In the genomic region with DNA sequence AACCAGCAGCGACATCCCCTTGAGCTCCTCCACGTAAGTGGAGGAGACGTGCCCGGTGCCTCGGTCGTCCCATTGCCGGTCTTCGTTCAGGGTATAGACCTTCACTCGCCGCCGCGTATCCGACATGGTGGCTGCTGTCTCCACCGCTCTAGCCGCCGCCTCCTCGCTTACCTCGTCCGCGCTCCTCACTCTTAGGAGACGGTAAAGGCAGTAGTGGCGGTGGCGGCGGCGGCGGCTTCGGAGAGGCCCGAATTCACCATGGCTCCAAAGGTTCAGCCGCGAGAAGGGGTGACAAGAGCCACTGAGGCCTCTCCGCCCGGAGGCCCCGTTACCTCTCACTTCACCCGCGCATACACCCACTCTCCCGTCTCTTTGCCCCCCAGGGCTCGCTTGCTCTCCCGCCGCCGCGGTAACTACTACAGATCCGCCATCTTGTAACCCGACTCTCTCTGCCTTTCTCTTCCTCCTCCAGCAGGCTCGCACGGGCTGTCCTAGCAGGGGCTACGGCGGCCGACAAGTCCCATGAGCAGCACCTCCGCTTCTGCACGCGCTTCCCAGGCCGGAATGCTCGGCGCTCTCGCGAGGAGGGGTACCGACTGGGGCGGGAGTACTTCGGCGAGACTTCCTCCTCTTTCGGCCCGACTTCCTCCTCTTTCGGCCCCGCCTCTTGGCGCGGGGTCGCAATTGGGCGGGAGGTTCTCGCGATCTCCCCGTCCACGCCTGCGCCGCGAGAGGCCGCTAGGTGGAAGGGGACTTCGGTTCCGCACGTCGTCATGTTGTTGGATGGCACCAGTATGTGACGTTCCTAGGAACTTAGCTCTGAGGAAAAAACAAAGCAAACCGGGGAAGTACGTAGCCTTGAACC, we compare ENCODE assay signal across 1 cellular context.
TF ChIP-seq lines count a peak whose summit lies in the region.

A gene (minus strand): TSS at position 463 of the 865 bp plus-strand sequence. CDS start 337 bp downstream, at position 126.

TF ChIP-seq in K562, 482 proteins besides CTCF, POLR2A, EP300 and RAD21 (continued from another document and continues in another):
- TF ChIP-seq HEY1 (CRISPR knock-in tag; IDR thresholded peaks at IDR 0.05; ENCODE audit: borderline replicate concordance), result no peak
- TF ChIP-seq, protein P1, sequence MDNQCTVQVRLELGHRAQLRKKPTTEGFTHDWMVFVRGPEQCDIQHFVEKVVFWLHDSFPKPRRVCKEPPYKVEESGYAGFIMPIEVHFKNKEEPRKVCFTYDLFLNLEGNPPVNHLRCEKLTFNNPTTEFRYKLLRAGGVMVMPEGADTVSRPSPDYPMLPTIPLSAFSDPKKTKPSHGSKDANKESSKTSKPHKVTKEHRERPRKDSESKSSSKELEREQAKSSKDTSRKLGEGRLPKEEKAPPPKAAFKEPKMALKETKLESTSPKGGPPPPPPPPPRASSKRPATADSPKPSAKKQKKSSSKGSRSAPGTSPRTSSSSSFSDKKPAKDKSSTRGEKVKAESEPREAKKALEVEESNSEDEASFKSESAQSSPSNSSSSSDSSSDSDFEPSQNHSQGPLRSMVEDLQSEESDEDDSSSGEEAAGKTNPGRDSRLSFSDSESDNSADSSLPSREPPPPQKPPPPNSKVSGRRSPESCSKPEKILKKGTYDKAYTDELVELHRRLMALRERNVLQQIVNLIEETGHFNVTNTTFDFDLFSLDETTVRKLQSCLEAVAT (IDR thresholded peaks at IDR 0.05), result peak; percentile 52 to 55; a peak in 3 of 4 replicates
- TF ChIP-seq, protein P2, sequence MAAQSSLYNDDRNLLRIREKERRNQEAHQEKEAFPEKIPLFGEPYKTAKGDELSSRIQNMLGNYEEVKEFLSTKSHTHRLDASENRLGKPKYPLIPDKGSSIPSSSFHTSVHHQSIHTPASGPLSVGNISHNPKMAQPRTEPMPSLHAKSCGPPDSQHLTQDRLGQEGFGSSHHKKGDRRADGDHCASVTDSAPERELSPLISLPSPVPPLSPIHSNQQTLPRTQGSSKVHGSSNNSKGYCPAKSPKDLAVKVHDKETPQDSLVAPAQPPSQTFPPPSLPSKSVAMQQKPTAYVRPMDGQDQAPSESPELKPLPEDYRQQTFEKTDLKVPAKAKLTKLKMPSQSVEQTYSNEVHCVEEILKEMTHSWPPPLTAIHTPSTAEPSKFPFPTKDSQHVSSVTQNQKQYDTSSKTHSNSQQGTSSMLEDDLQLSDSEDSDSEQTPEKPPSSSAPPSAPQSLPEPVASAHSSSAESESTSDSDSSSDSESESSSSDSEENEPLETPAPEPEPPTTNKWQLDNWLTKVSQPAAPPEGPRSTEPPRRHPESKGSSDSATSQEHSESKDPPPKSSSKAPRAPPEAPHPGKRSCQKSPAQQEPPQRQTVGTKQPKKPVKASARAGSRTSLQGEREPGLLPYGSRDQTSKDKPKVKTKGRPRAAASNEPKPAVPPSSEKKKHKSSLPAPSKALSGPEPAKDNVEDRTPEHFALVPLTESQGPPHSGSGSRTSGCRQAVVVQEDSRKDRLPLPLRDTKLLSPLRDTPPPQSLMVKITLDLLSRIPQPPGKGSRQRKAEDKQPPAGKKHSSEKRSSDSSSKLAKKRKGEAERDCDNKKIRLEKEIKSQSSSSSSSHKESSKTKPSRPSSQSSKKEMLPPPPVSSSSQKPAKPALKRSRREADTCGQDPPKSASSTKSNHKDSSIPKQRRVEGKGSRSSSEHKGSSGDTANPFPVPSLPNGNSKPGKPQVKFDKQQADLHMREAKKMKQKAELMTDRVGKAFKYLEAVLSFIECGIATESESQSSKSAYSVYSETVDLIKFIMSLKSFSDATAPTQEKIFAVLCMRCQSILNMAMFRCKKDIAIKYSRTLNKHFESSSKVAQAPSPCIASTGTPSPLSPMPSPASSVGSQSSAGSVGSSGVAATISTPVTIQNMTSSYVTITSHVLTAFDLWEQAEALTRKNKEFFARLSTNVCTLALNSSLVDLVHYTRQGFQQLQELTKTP (IDR thresholded peaks at IDR 0.05; ENCODE audit: low read depth in 1 of 2, partially characterized antibody in 2 of 2), result peak; percentile 25 to 43
- TF ChIP-seq HMGN3 (IDR thresholded peaks at IDR 0.05; ENCODE audit: borderline replicate concordance, extremely low read depth, insufficient read length, low read depth, low read length), result peak; percentile 45
- peak; percentile 75; the same call in 1 of the 2 replicates for TF ChIP-seq ZC3H4 (CRISPR knock-in tag; IDR thresholded peaks at IDR 0.05; ENCODE audit: borderline replicate concordance)
- 0 out of 2 replicates have a peak, but pooled peaks have one; percentile 8 for TF ChIP-seq SMAD3 (CRISPR knock-in tag; conservative IDR thresholded peaks at IDR 0.05)
- no peak for TF ChIP-seq DACH1 (IDR thresholded peaks at IDR 0.05; ENCODE audit: partially characterized antibody)
- peak; percentile 13; the same call in 1 of the 2 replicates for TF ChIP-seq ARID1B (IDR thresholded peaks at IDR 0.05)
- peak; percentile 42 for TF ChIP-seq ATF1 (CRISPR knock-in tag; IDR thresholded peaks at IDR 0.05)
- peak; percentile 96 for TF ChIP-seq ATF1 (tag; IDR thresholded peaks at IDR 0.05)
- TF ChIP-seq ZNF197 (CRISPR knock-in tag; IDR thresholded peaks at IDR 0.05; ENCODE audit: low read depth), result 0 out of 2 replicates have a peak, but pooled peaks have one; percentile 39
- TF ChIP-seq ZNF41 (CRISPR knock-in tag; conservative IDR thresholded peaks at IDR 0.05), result 0 out of 2 replicates have a peak, but pooled peaks have one; percentile 3
- TF ChIP-seq, protein P3, sequence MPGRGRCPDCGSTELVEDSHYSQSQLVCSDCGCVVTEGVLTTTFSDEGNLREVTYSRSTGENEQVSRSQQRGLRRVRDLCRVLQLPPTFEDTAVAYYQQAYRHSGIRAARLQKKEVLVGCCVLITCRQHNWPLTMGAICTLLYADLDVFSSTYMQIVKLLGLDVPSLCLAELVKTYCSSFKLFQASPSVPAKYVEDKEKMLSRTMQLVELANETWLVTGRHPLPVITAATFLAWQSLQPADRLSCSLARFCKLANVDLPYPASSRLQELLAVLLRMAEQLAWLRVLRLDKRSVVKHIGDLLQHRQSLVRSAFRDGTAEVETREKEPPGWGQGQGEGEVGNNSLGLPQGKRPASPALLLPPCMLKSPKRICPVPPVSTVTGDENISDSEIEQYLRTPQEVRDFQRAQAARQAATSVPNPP (IDR thresholded peaks at IDR 0.05; ENCODE audit: borderline replicate concordance, insufficient read depth, insufficient read length), result no peak
- peak; percentile 51 for TF ChIP-seq RBM22 (IDR thresholded peaks at IDR 0.05; ENCODE audit: low read depth, low read length, poor library complexity, severe bottlenecking)
- TF ChIP-seq, protein P4, sequence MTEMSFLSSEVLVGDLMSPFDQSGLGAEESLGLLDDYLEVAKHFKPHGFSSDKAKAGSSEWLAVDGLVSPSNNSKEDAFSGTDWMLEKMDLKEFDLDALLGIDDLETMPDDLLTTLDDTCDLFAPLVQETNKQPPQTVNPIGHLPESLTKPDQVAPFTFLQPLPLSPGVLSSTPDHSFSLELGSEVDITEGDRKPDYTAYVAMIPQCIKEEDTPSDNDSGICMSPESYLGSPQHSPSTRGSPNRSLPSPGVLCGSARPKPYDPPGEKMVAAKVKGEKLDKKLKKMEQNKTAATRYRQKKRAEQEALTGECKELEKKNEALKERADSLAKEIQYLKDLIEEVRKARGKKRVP (CRISPR knock-in tag; IDR thresholded peaks at IDR 0.05), result 0 out of 2 replicates have a peak, but pooled peaks have one; percentile 26
- peak; percentile 95 for TF ChIP-seq CREB1 (IDR thresholded peaks at IDR 0.05)
- TF ChIP-seq CREB1 (CRISPR knock-in tag; IDR thresholded peaks at IDR 0.05), result peak; percentile 94
- TF ChIP-seq MTA3 (IDR thresholded peaks at IDR 0.05; ENCODE audit: borderline replicate concordance), result peak; percentile 99
- peak; percentile 86 for TF ChIP-seq RNF2 (IDR thresholded peaks at IDR 0.05)
- TF ChIP-seq, protein P5, sequence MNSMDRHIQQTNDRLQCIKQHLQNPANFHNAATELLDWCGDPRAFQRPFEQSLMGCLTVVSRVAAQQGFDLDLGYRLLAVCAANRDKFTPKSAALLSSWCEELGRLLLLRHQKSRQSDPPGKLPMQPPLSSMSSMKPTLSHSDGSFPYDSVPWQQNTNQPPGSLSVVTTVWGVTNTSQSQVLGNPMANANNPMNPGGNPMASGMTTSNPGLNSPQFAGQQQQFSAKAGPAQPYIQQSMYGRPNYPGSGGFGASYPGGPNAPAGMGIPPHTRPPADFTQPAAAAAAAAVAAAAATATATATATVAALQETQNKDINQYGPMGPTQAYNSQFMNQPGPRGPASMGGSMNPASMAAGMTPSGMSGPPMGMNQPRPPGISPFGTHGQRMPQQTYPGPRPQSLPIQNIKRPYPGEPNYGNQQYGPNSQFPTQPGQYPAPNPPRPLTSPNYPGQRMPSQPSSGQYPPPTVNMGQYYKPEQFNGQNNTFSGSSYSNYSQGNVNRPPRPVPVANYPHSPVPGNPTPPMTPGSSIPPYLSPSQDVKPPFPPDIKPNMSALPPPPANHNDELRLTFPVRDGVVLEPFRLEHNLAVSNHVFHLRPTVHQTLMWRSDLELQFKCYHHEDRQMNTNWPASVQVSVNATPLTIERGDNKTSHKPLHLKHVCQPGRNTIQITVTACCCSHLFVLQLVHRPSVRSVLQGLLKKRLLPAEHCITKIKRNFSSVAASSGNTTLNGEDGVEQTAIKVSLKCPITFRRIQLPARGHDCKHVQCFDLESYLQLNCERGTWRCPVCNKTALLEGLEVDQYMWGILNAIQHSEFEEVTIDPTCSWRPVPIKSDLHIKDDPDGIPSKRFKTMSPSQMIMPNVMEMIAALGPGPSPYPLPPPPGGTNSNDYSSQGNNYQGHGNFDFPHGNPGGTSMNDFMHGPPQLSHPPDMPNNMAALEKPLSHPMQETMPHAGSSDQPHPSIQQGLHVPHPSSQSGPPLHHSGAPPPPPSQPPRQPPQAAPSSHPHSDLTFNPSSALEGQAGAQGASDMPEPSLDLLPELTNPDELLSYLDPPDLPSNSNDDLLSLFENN (IDR thresholded peaks at IDR 0.05; ENCODE audit: low read depth in 2 of 2, low read length in 2 of 2), result no peak
- peak; percentile 93 for TF ChIP-seq POLR2G (IDR thresholded peaks at IDR 0.05; ENCODE audit: low read depth, low read length)
- TF ChIP-seq ZNF175 (CRISPR knock-in tag; IDR thresholded peaks at IDR 0.05; ENCODE audit: low read depth), result no peak
- TF ChIP-seq, protein P6, sequence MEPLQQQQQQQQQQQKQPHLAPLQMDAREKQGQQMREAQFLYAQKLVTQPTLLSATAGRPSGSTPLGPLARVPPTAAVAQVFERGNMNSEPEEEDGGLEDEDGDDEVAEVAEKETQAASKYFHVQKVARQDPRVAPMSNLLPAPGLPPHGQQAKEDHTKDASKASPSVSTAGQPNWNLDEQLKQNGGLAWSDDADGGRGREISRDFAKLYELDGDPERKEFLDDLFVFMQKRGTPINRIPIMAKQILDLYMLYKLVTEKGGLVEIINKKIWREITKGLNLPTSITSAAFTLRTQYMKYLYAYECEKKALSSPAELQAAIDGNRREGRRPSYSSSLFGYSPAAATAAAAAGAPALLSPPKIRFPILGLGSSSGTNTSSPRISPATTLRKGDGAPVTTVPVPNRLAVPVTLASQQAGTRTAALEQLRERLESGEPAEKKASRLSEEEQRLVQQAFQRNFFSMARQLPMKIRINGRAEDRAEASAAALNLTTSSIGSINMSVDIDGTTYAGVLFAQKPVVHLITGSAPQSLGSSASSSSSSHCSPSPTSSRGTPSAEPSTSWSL (CRISPR knock-in tag; IDR thresholded peaks at IDR 0.05; ENCODE audit: borderline replicate concordance), result 0 out of 2 replicates have a peak, but pooled peaks have one; percentile 31
- TF ChIP-seq NFE2 (IDR thresholded peaks at IDR 0.05; ENCODE audit: low read depth), result no peak
- no peak for TF ChIP-seq ZNF121 (CRISPR knock-in tag; conservative IDR thresholded peaks at IDR 0.05)
- peak; percentile 60; the same call in 1 of the 2 replicates for TF ChIP-seq PHB2 (IDR thresholded peaks at IDR 0.05; ENCODE audit: low read depth)
- no peak for TF ChIP-seq NCOA4 (IDR thresholded peaks at IDR 0.05; ENCODE audit: partially characterized antibody)
- TF ChIP-seq ESRRA (IDR thresholded peaks at IDR 0.05; ENCODE audit: borderline replicate concordance, low read depth), result peak; percentile 65; the same call in 1 of the 2 replicates
- TF ChIP-seq, protein P7, sequence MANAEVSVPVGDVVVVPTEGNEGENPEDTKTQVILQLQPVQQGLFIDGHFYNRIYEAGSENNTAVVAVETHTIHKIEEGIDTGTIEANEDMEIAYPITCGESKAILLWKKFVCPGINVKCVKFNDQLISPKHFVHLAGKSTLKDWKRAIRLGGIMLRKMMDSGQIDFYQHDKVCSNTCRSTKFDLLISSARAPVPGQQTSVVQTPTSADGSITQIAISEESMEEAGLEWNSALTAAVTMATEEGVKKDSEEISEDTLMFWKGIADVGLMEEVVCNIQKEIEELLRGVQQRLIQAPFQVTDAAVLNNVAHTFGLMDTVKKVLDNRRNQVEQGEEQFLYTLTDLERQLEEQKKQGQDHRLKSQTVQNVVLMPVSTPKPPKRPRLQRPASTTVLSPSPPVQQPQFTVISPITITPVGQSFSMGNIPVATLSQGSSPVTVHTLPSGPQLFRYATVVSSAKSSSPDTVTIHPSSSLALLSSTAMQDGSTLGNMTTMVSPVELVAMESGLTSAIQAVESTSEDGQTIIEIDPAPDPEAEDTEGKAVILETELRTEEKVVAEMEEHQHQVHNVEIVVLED (CRISPR knock-in tag; IDR thresholded peaks at IDR 0.05), result peak; percentile 77
- no peak for TF ChIP-seq MEIS2 (IDR thresholded peaks at IDR 0.05; ENCODE audit: partially characterized antibody)
- TF ChIP-seq SMAD4 (CRISPR knock-in tag; conservative IDR thresholded peaks at IDR 0.05), result 0 out of 2 replicates have a peak, but pooled peaks have one; percentile 24
- peak; percentile 31 for TF ChIP-seq NFYB (IDR thresholded peaks at IDR 0.05; ENCODE audit: extremely low read depth, insufficient read length)
- TF ChIP-seq, protein P8, sequence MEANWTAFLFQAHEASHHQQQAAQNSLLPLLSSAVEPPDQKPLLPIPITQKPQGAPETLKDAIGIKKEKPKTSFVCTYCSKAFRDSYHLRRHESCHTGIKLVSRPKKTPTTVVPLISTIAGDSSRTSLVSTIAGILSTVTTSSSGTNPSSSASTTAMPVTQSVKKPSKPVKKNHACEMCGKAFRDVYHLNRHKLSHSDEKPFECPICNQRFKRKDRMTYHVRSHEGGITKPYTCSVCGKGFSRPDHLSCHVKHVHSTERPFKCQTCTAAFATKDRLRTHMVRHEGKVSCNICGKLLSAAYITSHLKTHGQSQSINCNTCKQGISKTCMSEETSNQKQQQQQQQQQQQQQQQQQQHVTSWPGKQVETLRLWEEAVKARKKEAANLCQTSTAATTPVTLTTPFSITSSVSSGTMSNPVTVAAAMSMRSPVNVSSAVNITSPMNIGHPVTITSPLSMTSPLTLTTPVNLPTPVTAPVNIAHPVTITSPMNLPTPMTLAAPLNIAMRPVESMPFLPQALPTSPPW (CRISPR knock-in tag; IDR thresholded peaks at IDR 0.05), result peak; percentile 82
- TF ChIP-seq, protein P9, sequence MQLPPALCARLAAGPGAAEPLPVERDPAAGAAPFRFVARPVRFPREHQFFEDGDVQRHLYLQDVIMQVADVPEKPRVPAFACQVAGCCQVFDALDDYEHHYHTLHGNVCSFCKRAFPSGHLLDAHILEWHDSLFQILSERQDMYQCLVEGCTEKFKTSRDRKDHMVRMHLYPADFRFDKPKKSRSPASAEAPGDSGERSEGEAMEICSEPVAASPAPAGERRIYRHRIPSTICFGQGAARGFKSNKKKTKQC (CRISPR knock-in tag; IDR thresholded peaks at IDR 0.05), result peak; percentile 67; the same call in 1 of the 2 replicates
